Comparison of ENCODE assay signal across 21 cellular contexts in genomic region chr15:31970007-31970406, GRCh38.
"Had no signal": no experiment of that assay in that cellular context is flagged by ENCODE, and none has a peak within 500 bp of the region (broad histone marks: within the 10 kb centered on the region; RNA-seq: fewer than 3 reads in every experiment).

No MANE protein-coding gene starts in this region.

- H3K27ac Mint-ChIP-seq: effector memory CD8-positive, alpha-beta T cell; immature natural killer cell; naive thymus-derived CD8-positive, alpha-beta T cell; nephron progenitor cell; stimulated activated effector memory CD8-positive, alpha-beta T cell treated with anti-CD3 and anti-CD28 coated beads, Interleukin-12 subunit alpha, Interleukin-12 subunit beta, amount 100 ng/mL, for 72 hours; type B pancreatic cell had no signal

- H3K4me3 Mint-ChIP-seq: effector memory CD8-positive, alpha-beta T cell; immature natural killer cell; naive thymus-derived CD8-positive, alpha-beta T cell; nephron progenitor cell; stimulated activated effector memory CD8-positive, alpha-beta T cell treated with anti-CD3 and anti-CD28 coated beads, Interleukin-12 subunit alpha, Interleukin-12 subunit beta, amount 100 ng/mL, for 72 hours; type B pancreatic cell had no signal

- H3K36me3 ChIP-seq: neutrophil, pancreas, sigmoid colon, stomach, thyroid gland had no signal

- DNase-seq: cortex of kidney; effector memory CD8-positive, alpha-beta T cell; erythroblast; hypothalamus; immature natural killer cell; islet precursor cell; kidney glomerular epithelial cell; mesendoderm; midbrain; naive thymus-derived CD8-positive, alpha-beta T cell; nephron progenitor cell; pancreas; sigmoid colon; stimulated activated CD4-positive, alpha-beta T cell treated with anti-CD3 and anti-CD28 coated beads, Interleukin-2, amount 100 ng/mL, for 24 hours; stimulated activated CD4-positive, alpha-beta T cell treated with anti-CD3 and anti-CD28 coated beads, Interleukin-4, amount 100 ng/mL, for 24 hours; stimulated activated naive CD4-positive, alpha-beta T cell treated with Interleukin-2 at 50 U/mL for 16 hours; stomach; thyroid gland had no signal

- H3K27me3 ChIP-seq: thyroid gland had no signal

- H3K36me3 Mint-ChIP-seq: immature natural killer cell; naive thymus-derived CD8-positive, alpha-beta T cell; stimulated activated effector memory CD8-positive, alpha-beta T cell treated with anti-CD3 and anti-CD28 coated beads, Interleukin-12 subunit alpha, Interleukin-12 subunit beta, amount 100 ng/mL, for 72 hours; type B pancreatic cell had no signal

- ATAC-seq: effector memory CD8-positive, alpha-beta T cell; naive thymus-derived CD8-positive, alpha-beta T cell; pancreas; stimulated activated effector memory CD8-positive, alpha-beta T cell treated with anti-CD3 and anti-CD28 coated beads, Interleukin-12 subunit alpha, Interleukin-12 subunit beta, amount 100 ng/mL, for 72 hours had no signal

- H3K4me3 ChIP-seq: pancreas, sigmoid colon, stomach, thyroid gland had no signal

- H3K9me3 Mint-ChIP-seq: effector memory CD8-positive, alpha-beta T cell; immature natural killer cell; naive thymus-derived CD8-positive, alpha-beta T cell; nephron progenitor cell; stimulated activated effector memory CD8-positive, alpha-beta T cell treated with anti-CD3 and anti-CD28 coated beads, Interleukin-12 subunit alpha, Interleukin-12 subunit beta, amount 100 ng/mL, for 72 hours; type B pancreatic cell had no signal

- H3K27ac ChIP-seq: neutrophil, pancreas, sigmoid colon, stomach, thyroid gland had no signal

- H3K9me3 ChIP-seq: neutrophil, pancreas, sigmoid colon, stomach, thyroid gland had no signal

- H3K4me1 ChIP-seq: pancreas had no signal
